ENCODE assay signal across 17 cellular contexts in genomic region chr13:99370476-99371272, GRCh38.
DNase-seq lines count a peak whose midpoint lies in the region; ATAC-seq and TF ChIP-seq lines count a peak whose summit lies in the region.
"Had no signal": no experiment of that assay in that cellular context is flagged by ENCODE, and none has a peak within 500 bp of the region (broad histone marks: within the 10 kb centered on the region; RNA-seq: fewer than 3 reads in every experiment).

No MANE protein-coding gene starts in this region.

- H3K36me3 ChIP-seq in Peyer's patch (peaks cover 0 to 29% (median 0%) of the 10 kb centered on the region in 3 donors), neuronal stem cell (replicated peaks in 1 of 2; ENCODE audit: control insufficient read depth in 2 of 2, insufficient read depth in 2 of 2, low read length in 2 of 2) (peaks cover 4 to 36% of the 10 kb centered on the region in 2 donors)

- H2AFZ ChIP-seq in neuronal stem cell (ENCODE audit: low read length), result no peak overlapping the region

- peak overlapping the region; percentile 34 for H3K27ac Mint-ChIP-seq in activated CD4-positive, alpha-beta T cell treated with anti-CD3 and anti-CD28 coated beads, Interleukin-2, amount 10 ng/mL, durations not matched to agents 24 days and 14 days
- H3K27ac Mint-ChIP-seq in activated naive CD8-positive, alpha-beta T cell treated with anti-CD3 and anti-CD28 coated beads for 36 hours, result peak overlapping the region; percentile 82
- H3K27ac Mint-ChIP-seq: brain had no signal

- ATAC-seq in HG03378 (IDR thresholded peaks at IDR 0.05; ENCODE audit: unreplicated experiment), result no peak
- ATAC-seq: left cardiac atrium had no signal

- no peak overlapping the region for H3K9ac ChIP-seq in neuronal stem cell (ENCODE audit: low read depth, low read length, poor library complexity)

- intact Hi-C loops in activated CD4-positive, alpha-beta T cell treated with anti-CD3 and anti-CD28 coated beads, Interleukin-2, amount 10 ng/mL, durations not matched to agents 24 days and 14 days (cut with micrococcal nuclease), result loop anchor here (1.0 kb wide), 1 partner anchor 11 kb away; no protein-coding TSS in a partner anchor

- H3K4me1 ChIP-seq in Peyer's patch (peaks cover 0 to 10% (median 4%) of the 10 kb centered on the region in 4 donors), neuronal stem cell (ENCODE audit: control insufficient read depth in 2 of 2, insufficient read depth in 1 of 2, low read depth in 1 of 2, low read length in 2 of 2) (no peaks in the 10 kb centered on the region)
- H3K4me1 ChIP-seq: vagina had no signal

- peaks cover 62% of the 10 kb centered on the region for H3K36me3 Mint-ChIP-seq in activated CD4-positive, alpha-beta T cell treated with anti-CD3 and anti-CD28 coated beads, Interleukin-2, amount 10 ng/mL, durations not matched to agents 24 days and 14 days (ENCODE audit: low read depth)
- H3K36me3 Mint-ChIP-seq in activated naive CD8-positive, alpha-beta T cell treated with anti-CD3 and anti-CD28 coated beads for 36 hours, result peaks cover 62% of the 10 kb centered on the region

- H3K79me1 ChIP-seq in neuronal stem cell (ENCODE audit: low read depth, low read length), result no peaks in the 10 kb centered on the region

- H2BK5ac ChIP-seq in neuronal stem cell (ENCODE audit: low read length), result no peak overlapping the region

- H2AK5ac ChIP-seq in neuronal stem cell (ENCODE audit: low read depth, low read length), result no peak overlapping the region

- H3K14ac ChIP-seq in neuronal stem cell (ENCODE audit: low read length), result no peak overlapping the region

- no peak for TF ChIP-seq CTCF in Peyer's patch (IDR thresholded peaks at IDR 0.05)

- H3K4me3 ChIP-seq in Peyer's patch, result no peak overlapping the region
- no peak overlapping the region for H3K4me3 ChIP-seq in neuronal stem cell (ENCODE audit: low read length in 2 of 2)
- H3K4me3 ChIP-seq: spleen, vagina had no signal

- no peak for TF ChIP-seq POLR2A in Peyer's patch (IDR thresholded peaks at IDR 0.05)

- H3K27me3 Mint-ChIP-seq in activated CD4-positive, alpha-beta T cell treated with anti-CD3 and anti-CD28 coated beads, Interleukin-2, amount 10 ng/mL, durations not matched to agents 24 days and 14 days, result no peaks in the 10 kb centered on the region
- H3K27me3 Mint-ChIP-seq in activated naive CD8-positive, alpha-beta T cell treated with anti-CD3 and anti-CD28 coated beads for 36 hours, result no peaks in the 10 kb centered on the region
- H3K27me3 Mint-ChIP-seq: brain had no signal

- DNase-seq in activated CD4-positive, alpha-beta T cell treated with anti-CD3 and anti-CD28 coated beads, Interleukin-2, amount 10 ng/mL, durations not matched to agents 24 days and 14 days, result no peak
- DNase-seq in activated CD4-positive, alpha-beta T cell treated with anti-CD3 and anti-CD28 coated beads for 4 hours, result no peak
- peak in 2 of 3 donors; percentile 36 to 40 for DNase-seq in Peyer's patch
- DNase-seq in activated naive CD8-positive, alpha-beta T cell treated with anti-CD3 and anti-CD28 coated beads for 36 hours, result no peak
- DNase-seq in stimulated activated CD8-positive, alpha-beta memory T cell treated with anti-CD3 and anti-CD28 coated beads, Interleukin-4, amount 100 ng/mL, for 48 hours, result peak; percentile 24
- no peak for DNase-seq in neuronal stem cell (ENCODE audit: low spot score)
- no peak for DNase-seq in kidney glomerular epithelial cell (lab: John Stamatoyannopoulos, UW)
- DNase-seq: activated CD4-positive, CD25-positive, alpha-beta regulatory T cell treated with anti-CD3 and anti-CD28 coated beads, Interleukin-2, amount 50 U/mL, for 72 hours; activated gamma-delta T cell; Calu3; GF-D8; left cardiac atrium; posterior cingulate gyrus; spleen had no signal

- H3K27ac ChIP-seq in Peyer's patch (peak overlapping the region in 1 of 4 donors; percentile 18), neuronal stem cell (replicated peaks; ENCODE audit: low read length) (no peak overlapping the region)
- H3K27ac ChIP-seq: vagina had no signal

- no peaks in the 10 kb centered on the region for H3K9me3 Mint-ChIP-seq in activated CD4-positive, alpha-beta T cell treated with anti-CD3 and anti-CD28 coated beads, Interleukin-2, amount 10 ng/mL, durations not matched to agents 24 days and 14 days
- H3K9me3 Mint-ChIP-seq in activated naive CD8-positive, alpha-beta T cell treated with anti-CD3 and anti-CD28 coated beads for 36 hours, result no peaks in the 10 kb centered on the region
- H3K9me3 Mint-ChIP-seq: brain had no signal

- H4K91ac ChIP-seq in neuronal stem cell (ENCODE audit: low read depth, low read length, poor library complexity), result no peak overlapping the region

- no peak overlapping the region for H4K8ac ChIP-seq in neuronal stem cell (ENCODE audit: low read depth, low read length)

- no peak overlapping the region for H2BK15ac ChIP-seq in neuronal stem cell (ENCODE audit: low read length)

- H3K4me2 ChIP-seq in neuronal stem cell (ENCODE audit: insufficient read depth, low read length, poor library complexity, severe bottlenecking), result no peak overlapping the region

- peak overlapping the region; percentile 47 for H3K4me3 Mint-ChIP-seq in activated CD4-positive, alpha-beta T cell treated with anti-CD3 and anti-CD28 coated beads, Interleukin-2, amount 10 ng/mL, durations not matched to agents 24 days and 14 days
- peak overlapping the region; percentile 49 for H3K4me3 Mint-ChIP-seq in activated naive CD8-positive, alpha-beta T cell treated with anti-CD3 and anti-CD28 coated beads for 36 hours
- H3K4me3 Mint-ChIP-seq: brain had no signal

- H3K9me3 ChIP-seq in Peyer's patch, result no peaks in the 10 kb centered on the region
- H3K9me3 ChIP-seq in neuronal stem cell (replicated peaks in 1 of 2; ENCODE audit: control insufficient read depth in 2 of 2, insufficient read depth in 1 of 2, low read depth in 1 of 2, low read length in 2 of 2), result no peaks in the 10 kb centered on the region
- H3K9me3 ChIP-seq: spleen, vagina had no signal

- no peaks in the 10 kb centered on the region for H3K27me3 ChIP-seq in Peyer's patch
- H3K27me3 ChIP-seq in neuronal stem cell (ENCODE audit: control insufficient read depth in 3 of 3, insufficient read depth in 3 of 3, low read depth in 1 of 3, low read length in 3 of 3), result no peaks in the 10 kb centered on the region
- H3K27me3 ChIP-seq: spleen, vagina had no signal

- no peak overlapping the region for H3K23ac ChIP-seq in neuronal stem cell (ENCODE audit: low read depth, low read length, poor library complexity)

- no peak overlapping the region for H3K18ac ChIP-seq in neuronal stem cell (ENCODE audit: low read length)

- H3K4me1 Mint-ChIP-seq in activated CD4-positive, alpha-beta T cell treated with anti-CD3 and anti-CD28 coated beads, Interleukin-2, amount 10 ng/mL, durations not matched to agents 24 days and 14 days, result peaks cover 75% of the 10 kb centered on the region
- peaks cover 89% of the 10 kb centered on the region for H3K4me1 Mint-ChIP-seq in activated naive CD8-positive, alpha-beta T cell treated with anti-CD3 and anti-CD28 coated beads for 36 hours

- WGBS in neuronal stem cell (ENCODE audit: extremely low coverage in 2 of 2, insufficient read length in 2 of 2, insufficient replicate concordance in 1 of 2), 2 donors, result no CpG with 5 or more reads among the region's 11 CpGs

- H2BK12ac ChIP-seq in neuronal stem cell (ENCODE audit: low read length), result no peak overlapping the region

- no peak overlapping the region for H3K4ac ChIP-seq in neuronal stem cell (ENCODE audit: low read length)

- H2BK120ac ChIP-seq in neuronal stem cell (ENCODE audit: low read depth, low read length), result no peak overlapping the region

Comparison
In these comparisons a context has a peak if more than half of its experiments do, and no peak if none do; other contexts are left out.
1. DNase-seq: peak in Peyer's patch (2 of 3) and stimulated activated CD8-positive, alpha-beta memory T cell treated with anti-CD3 and anti-CD28 coated beads, Interleukin-4, amount 100 ng/mL, for 48 hours (single experiment); none in activated CD4-positive, alpha-beta T cell treated with anti-CD3 and anti-CD28 coated beads, Interleukin-2, amount 10 ng/mL, durations not matched to agents 24 days and 14 days (single experiment), activated CD4-positive, alpha-beta T cell treated with anti-CD3 and anti-CD28 coated beads for 4 hours (0 of 2), activated naive CD8-positive, alpha-beta T cell treated with anti-CD3 and anti-CD28 coated beads for 36 hours (single experiment), neuronal stem cell (single experiment) and kidney glomerular epithelial cell (single experiment).